14 cellular contexts compared by ENCODE assay signal in genomic region chr18:6821346-6821745, GRCh38.
DNase-seq lines count a peak whose midpoint lies in the region; ATAC-seq and TF ChIP-seq lines count a peak whose summit lies in the region.
"Had no signal": no experiment of that assay in that cellular context is flagged by ENCODE, and none has a peak within 500 bp of the region (broad histone marks: within the 10 kb centered on the region; RNA-seq: fewer than 3 reads in every experiment).

No MANE protein-coding gene starts in this region.

- DNase-seq in AG04449 (ENCODE audit: low read depth, low spot score): peak; percentile 2
- peak; percentile 7 for DNase-seq in GM03348 (ENCODE audit: low spot score)
- DNase-seq in fibroblast of peridontal ligament (ENCODE audit: extremely low read depth): peak; percentile 33
- DNase-seq in stromal cell of bone marrow (ENCODE audit: low read depth): peak; percentile 31
- DNase-seq in posterior cingulate gyrus: no peak
- no peak for DNase-seq in AML-193 (lab: John Stamatoyannopoulos, UW)
- DNase-seq: BE2C; CD8-positive, alpha-beta T cell; COR-L47; DMS53; HCEC 1CT; HFFc6 had no signal

- H3K4me3 ChIP-seq in AG04449 (ENCODE audit: low read depth, low read length): no peak overlapping the region

- CTCF ChIA-PET in AG04449 (lab: Yijun Ruan, JAX): no interaction called here

- TF ChIP-seq CTCF in AG04449 (IDR thresholded peaks at IDR 0.05; ENCODE audit: insufficient read depth, low read length, missing control alignments): no peak

- no peak for ATAC-seq in HG03175 (IDR thresholded peaks at IDR 0.05; ENCODE audit: unreplicated experiment)
- ATAC-seq: CD8-positive, alpha-beta T cell; HepG2 had no signal

- intact Hi-C loops in posterior cingulate gyrus (cut with DNase I): no loop called here

- POLR2A ChIA-PET in AG04449 (lab: Yijun Ruan, JAX): no interaction called here

Comparison
In these comparisons a context has a peak if more than half of its experiments do, and no peak if none do; other contexts are left out.
1. DNase-seq: peak in AG04449 (single experiment), GM03348 (single experiment), fibroblast of peridontal ligament (single experiment) and stromal cell of bone marrow (single experiment); none in posterior cingulate gyrus (0 of 10) and AML-193 (0 of 2).